ENCODE assay signal across 8 cellular contexts in genomic region chr3:57164606-57165573, GRCh38. TPM values are rescaled to one million over a fixed set of nuclear protein-coding genes. Genes with fewer than 3 reads are reported as not detected.
DNase-seq lines count a peak whose midpoint lies in the region; ATAC-seq and TF ChIP-seq lines count a peak whose summit lies in the region.

TSS of gene IL17RD (minus strand) at chr3:57165353. CDS start at chr3:57165286, 67 bp downstream.

- CTCF ChIA-PET in GM10248 (lab: Yijun Ruan, JAX) (interaction anchor here (1.7 kb wide), 1 partner anchor 10 kb away, joined by 5 read pairs; no protein-coding TSS in a partner anchor), Panc1 (lab: Charles Lee) (no interaction called here)

- H3K4me1 ChIP-seq in Panc1 (ENCODE audit: control insufficient read depth, insufficient read depth, low read length) (no peaks in the 10 kb centered on the region; the same call in 1 of the 2 replicates), neutrophil (ENCODE audit: control insufficient read depth in 1 of 2, insufficient read depth in 1 of 2, low read depth in 1 of 2, low read length in 1 of 2) (peaks cover 13 to 18% of the 10 kb centered on the region in 2 experiments), thymus (ENCODE audit: control insufficient read depth, insufficient read depth, low read length) (peaks cover 10% of the 10 kb centered on the region)

- no peak within 1 kb of the TSS for H3K27ac ChIP-seq in Panc1 (ENCODE audit: low read length)
- H3K27ac ChIP-seq in neutrophil: no peak within 1 kb of the TSS
- no peak within 1 kb of the TSS for H3K27ac ChIP-seq in thymus (ENCODE audit: low read depth)

- ATAC-seq in HG03521 (IDR thresholded peaks at IDR 0.05; ENCODE audit: unreplicated experiment) (peak; percentile 56), Panc1 (peak; percentile 89), GM18511 (IDR thresholded peaks at IDR 0.05; ENCODE audit: unreplicated experiment) (no peak)

- H3K36me3 ChIP-seq in Panc1 (ENCODE audit: control insufficient read depth, insufficient read depth, low read length) (no peaks in the 10 kb centered on the region), neutrophil (no peaks in the 10 kb centered on the region), thymus (ENCODE audit: control insufficient read depth, insufficient read depth) (no peaks in the 10 kb centered on the region)

- under 1% methylated on average over 100 of the region's 100 CpGs for WGBS in thymus

- intact Hi-C loops in Panc1 (cut with micrococcal nuclease; ENCODE audit: unreplicated experiment): no loop called here

- BruUV-seq in Panc1 (replicated peaks; lab: Mats Ljungman, UMichigan): no TSS peak

- DNase-seq in GM10248 (ENCODE audit: extremely low spot score) (peak; percentile 88), Panc1 (ENCODE audit: low read depth, low spot score) (no peak), germinal center (ENCODE audit: low spot score) (peak; percentile 85)
- DNase-seq in activated naive CD4-positive, alpha-beta T cell treated with Interleukin-2 at 50 U/mL for 16 hours: peak; percentile 46

- H3K4me3 ChIP-seq in Panc1 (ENCODE audit: low read depth in 2 of 2, low read length in 2 of 2): peak within 1 kb of the TSS; percentile 56 to 60
- H3K4me3 ChIP-seq in neutrophil (ENCODE audit: low read depth in 1 of 2, low read length in 1 of 2): peak within 1 kb of the TSS; percentile 62 to 71
- H3K4me3 ChIP-seq in thymus (ENCODE audit: low read length): peak within 1 kb of the TSS; percentile 61

- no peaks in the 10 kb centered on the region for H3K9me3 ChIP-seq in Panc1 (ENCODE audit: control insufficient read depth, insufficient read depth, low read depth, low read length)
- H3K9me3 ChIP-seq in neutrophil: no peaks in the 10 kb centered on the region
- no peaks in the 10 kb centered on the region for H3K9me3 ChIP-seq in thymus (ENCODE audit: control insufficient read depth)

- H3K27me3 ChIP-seq in Panc1 (ENCODE audit: control insufficient read depth, insufficient read depth, low read length) (no peaks in the 10 kb centered on the region), neutrophil (peaks cover 100% of the 10 kb centered on the region), thymus (ENCODE audit: control insufficient read depth, insufficient read depth) (peaks cover 40% of the 10 kb centered on the region)

- in situ Hi-C loops in Panc1 (cut with HindIII; ENCODE audit: low pct_unique_long_range_greater_than_20kb, low sequenced_read_pairs): no loop called here

- POLR2A ChIA-PET in GM10248 (lab: Yijun Ruan, JAX): interaction anchor here (0.5 kb wide), 1 partner anchor 71 kb away, joined by 3 read pairs; no protein-coding TSS in a partner anchor
- POLR2A ChIA-PET in Panc1 (lab: Charles Lee): interaction anchor here (0.6 kb wide), 2 partner anchors 31 to 68 kb away, joined by 5 to 9 read pairs; no protein-coding TSS in a partner anchor

- TF ChIP-seq CTCF in GM10248 (IDR thresholded peaks at IDR 0.05; ENCODE audit: control extremely low read depth, extremely low read depth, low read depth, missing control alignments): no peak
- TF ChIP-seq CTCF in Panc1 (IDR thresholded peaks at IDR 0.05): no peak
- TF ChIP-seq CTCF in neutrophil (IDR thresholded peaks at IDR 0.05): no peak

RNA-seq across cellular contexts. Expression of gene IL17RD, which starts in this region (rescaled TPM):
- total RNA-seq in Panc1 (2021; ENCODE audit: unreplicated experiment): 3.5 TPM
- 2.4 TPM for polyA plus RNA-seq in Panc1 (2012; ENCODE audit: insufficient read length)
- polyA plus RNA-seq in thymus: 0.37 TPM
